In the genomic region with DNA sequence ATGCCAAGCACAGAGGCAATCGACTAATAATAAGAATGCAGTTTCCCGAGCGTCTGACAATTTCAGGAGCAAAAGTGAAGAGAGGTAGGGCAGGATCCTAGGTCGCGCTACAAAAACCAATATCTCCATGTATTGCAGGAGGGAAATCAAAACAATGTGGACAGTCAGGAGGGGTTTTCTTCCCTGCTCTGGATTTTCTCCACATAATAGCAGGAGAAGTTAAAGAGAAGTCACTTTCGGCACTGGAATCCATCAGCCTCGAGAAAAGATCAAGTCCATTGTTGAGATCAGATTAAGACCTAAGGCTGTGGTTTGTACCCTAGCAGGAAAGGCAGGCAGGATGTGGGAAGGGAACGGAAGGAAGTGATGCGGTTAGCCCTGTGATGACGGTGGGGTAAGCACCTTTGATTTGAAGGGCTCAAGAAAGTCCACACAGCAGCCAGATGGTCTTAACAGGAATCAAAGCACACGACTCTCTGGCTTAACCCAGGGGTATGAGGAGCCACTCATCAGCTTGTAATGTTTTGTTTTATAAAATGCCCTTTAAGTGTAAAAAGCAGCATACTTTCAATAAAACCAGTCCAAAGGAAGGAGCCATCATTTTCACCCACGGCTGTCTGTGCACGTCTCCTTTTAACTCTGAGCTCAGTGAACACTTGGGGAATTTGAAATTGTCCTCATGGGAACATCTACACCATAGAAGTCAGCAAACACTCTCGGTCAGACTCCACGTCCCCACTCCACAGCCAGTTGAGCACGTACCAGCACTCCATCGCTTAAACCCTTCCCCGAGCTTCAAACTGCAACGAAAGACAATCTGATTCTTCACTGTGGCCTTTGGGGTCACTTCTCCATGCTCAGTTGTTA, we compare ENCODE assay signal across 8 cellular contexts. TPM values are rescaled to one million over a fixed set of nuclear protein-coding genes. Genes with fewer than 3 reads are reported as not detected.
DNase-seq lines count a peak whose midpoint lies in the region; ATAC-seq and TF ChIP-seq lines count a peak whose summit lies in the region.

No MANE protein-coding gene starts in this region.

- no peak for TF ChIP-seq CTCF in lung (IDR thresholded peaks at IDR 0.05; ENCODE audit: control extremely low read depth, extremely low read depth)

- no peaks in the 10 kb centered on the region for H3K27me3 ChIP-seq in lung (ENCODE audit: control insufficient read depth, insufficient read depth)

- DNase-seq in RPMI8226 = peak; percentile 85
- peak; percentile 32 for DNase-seq in activated naive CD4-positive, alpha-beta T cell treated with anti-CD3 and anti-CD28 coated beads, Interleukin-2, amount 50 U/mL, for 16 hours
- peak; percentile 58 for DNase-seq in lung (ENCODE audit: low spot score)
- DNase-seq in stimulated activated naive CD8-positive, alpha-beta T cell treated with anti-CD3 and anti-CD28 coated beads, Interleukin-15, Interleukin-2, amounts not matched to agents 100 U/mL and 50 U/mL, for 24 hours = peak; percentile 77
- DNase-seq in NCI-H2107 treated with DMSO at 0.1 percent for 48 hours (lab: John Stamatoyannopoulos, UW; ENCODE audit: unreplicated experiment) = no peak
- no peak for DNase-seq in NCI-H1930 (lab: John Stamatoyannopoulos, UW)

- no peaks in the 10 kb centered on the region for H3K9me3 ChIP-seq in lung (ENCODE audit: control insufficient read depth in 2 of 2, insufficient read depth in 1 of 2, low read length in 1 of 2)

- peak overlapping the region; percentile 72 to 92 for H3K27ac ChIP-seq in lung (ENCODE audit: low read depth in 1 of 2, low read length in 1 of 2)

- no peaks in the 10 kb centered on the region for H3K36me3 ChIP-seq in lung (ENCODE audit: control insufficient read depth in 2 of 2, insufficient read depth in 2 of 2, low read length in 2 of 2)

- ATAC-seq in GM18508 (IDR thresholded peaks at IDR 0.05; ENCODE audit: insufficient read depth, unreplicated experiment) = peak; percentile 98
- peak; percentile 94 for ATAC-seq in HG02798 (IDR thresholded peaks at IDR 0.05; ENCODE audit: poor library complexity, unreplicated experiment)
- peak; percentile 75 for ATAC-seq in lung (ENCODE audit: insufficient read depth, low FRiP score)
- ATAC-seq in stimulated activated naive CD8-positive, alpha-beta T cell treated with anti-CD3 and anti-CD28 coated beads, Interleukin-15, Interleukin-2, amounts not matched to agents 100 U/mL and 50 U/mL, for 24 hours = peak; percentile 88

- no peak overlapping the region for H3K4me3 ChIP-seq in lung

- peaks cover 0 to 18% of the 10 kb centered on the region in 2 donors for H3K4me1 ChIP-seq in lung (ENCODE audit: control insufficient read depth in 2 of 2, insufficient read depth in 2 of 2, low read length in 2 of 2)

- WGBS in lung, 2 donors = 34 to 42% methylated on average over 19 of the region's 19 CpGs

RNA-seq across cellular contexts. Expression of a gene that starts 15.8 kb away (rescaled TPM):
- 10 to 100 TPM; 45.0 to 48.5 TPM for total RNA-seq in lung
- polyA plus RNA-seq in lung = 10 to 100 TPM; 23.1 to 24.3 TPM

Comparison
In these comparisons a context has a peak if more than half of its experiments do, and no peak if none do; other contexts are left out.
1. DNase-seq: peak in RPMI8226 (single experiment), activated naive CD4-positive, alpha-beta T cell treated with anti-CD3 and anti-CD28 coated beads, Interleukin-2, amount 50 U/mL, for 16 hours (single experiment), lung (single experiment) and stimulated activated naive CD8-positive, alpha-beta T cell treated with anti-CD3 and anti-CD28 coated beads, Interleukin-15, Interleukin-2, amounts not matched to agents 100 U/mL and 50 U/mL, for 24 hours (single experiment); none in NCI-H2107 treated with DMSO at 0.1 percent for 48 hours (single experiment) and NCI-H1930 (0 of 2).
2. Peak in every context shown above with its lines, with median percentiles within 50 percentile points of each other: ATAC-seq.